Comparison of ENCODE assay signal across 35 cellular contexts in the genomic region with DNA sequence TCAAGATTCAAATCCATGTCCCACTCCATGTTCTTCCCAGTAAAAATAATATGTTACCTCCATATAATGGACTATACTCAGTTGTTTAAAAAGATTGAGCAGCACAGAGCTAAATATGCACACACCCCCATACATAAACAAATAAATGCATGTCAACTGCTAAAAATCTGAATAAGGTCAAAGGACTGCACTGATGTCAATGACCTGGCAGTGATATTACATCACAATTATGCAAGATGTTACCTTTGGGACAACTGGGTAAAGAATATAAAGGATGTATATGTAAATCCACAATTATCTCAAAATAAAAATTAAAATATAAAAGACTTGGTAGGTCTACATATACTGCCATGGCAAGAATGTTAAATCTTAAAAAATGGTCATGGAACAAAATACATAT.
"Had no signal": no experiment of that assay in that cellular context is flagged by ENCODE, and none has a peak within 500 bp of the region (broad histone marks: within the 10 kb centered on the region; RNA-seq: fewer than 3 reads in every experiment).

No MANE protein-coding gene starts in this region.

- H3K27me3 ChIP-seq: adrenal gland, ascending aorta, body of pancreas, brain microvascular endothelial cell, breast epithelium, cardiac muscle cell had no signal

- DNase-seq: activated effector memory CD4-positive, alpha-beta T cell treated with anti-CD3 and anti-CD28 coated beads, Interleukin-2, amount 50 U/mL, for 16 hours; activated effector memory CD4-positive, alpha-beta T cell treated with Interleukin-2 at 50 U/mL for 16 hours; activated gamma-delta T cell; activated gamma-delta T cell treated with Interleukin-2 at 50 U/mL for 16 hours; activated naive CD4-positive, alpha-beta T cell; activated naive CD4-positive, alpha-beta T cell treated with anti-CD3 and anti-CD28 coated beads for 36 hours; activated naive CD4-positive, alpha-beta T cell treated with anti-CD3 and anti-CD28 coated beads, Interleukin-2, amount 10 ng/mL, durations not matched to agents 7 days and 5 days; activated naive CD4-positive, alpha-beta T cell treated with anti-CD3 and anti-CD28 coated beads, Interleukin-2, amount 50 U/mL, for 16 hours; activated naive CD4-positive, alpha-beta T cell treated with Interleukin-2 at 50 U/mL for 16 hours; activated naive CD8-positive, alpha-beta T cell treated with anti-CD3 and anti-CD28 coated beads for 36 hours; activated naive CD8-positive, alpha-beta T cell treated with anti-CD3 and anti-CD28 coated beads, Interleukin-2, amount 10 ng/mL, durations not matched to agents 7 days and 5 days; activated naive CD8-positive, alpha-beta T cell treated with anti-CD3 and anti-CD28 coated beads, Interleukin-2, amount 50 U/mL, for 24 hours; activated T-cell treated with anti-CD3 and anti-CD28 coated beads for 4 hours; activated T-cell treated with anti-CD3 and anti-CD28 coated beads, Interleukin-2, amount 50 U/mL, for 1 hour; activated T-cell treated with anti-CD3 and anti-CD28 coated beads, Interleukin-2, amount 50 U/mL, for 24 hours; activated T-cell treated with anti-CD3 and anti-CD28 coated beads, Interleukin-2, amount 50 U/mL, for 4 hours; activated T-cell treated with anti-CD3 and anti-CD28 coated beads, Interleukin-2, amount 50 U/mL, for 48 hours; activated T-cell treated with anti-CD3 and anti-CD28 coated beads, Interleukin-2, amount 50 U/mL, for 72 hours; adrenal gland; amniotic stem cell; amygdala; anterior cingulate cortex; aorta; brain microvascular endothelial cell; caudate nucleus; central memory CD4-positive, alpha-beta T cell; cerebellar nuclear complex had no signal

- H3K4me3 ChIP-seq: adrenal gland, ascending aorta, body of pancreas, breast epithelium, cardiac muscle cell had no signal

- H3K9me3 ChIP-seq: adrenal gland, ascending aorta, body of pancreas, breast epithelium had no signal

- H3K36me3 ChIP-seq: breast epithelium had no signal

- FAIRE-seq: astrocyte, bronchial epithelial cell had no signal

- H3K27ac ChIP-seq: adrenal gland, ascending aorta, body of pancreas, brain microvascular endothelial cell, breast epithelium, cardiac muscle cell had no signal

- ATAC-seq: activated naive CD4-positive, alpha-beta T cell treated with anti-CD3 and anti-CD28 coated beads, Interleukin-2, amount 50 U/mL, for 72 hours; activated naive CD8-positive, alpha-beta T cell treated with anti-CD3 and anti-CD28 coated beads, Interleukin-2, amount 50 U/mL, for 24 hours; activated T-cell treated with anti-CD3 and anti-CD28 coated beads, Interleukin-2, amount 50 U/mL, for 4 hours; activated T-cell treated with anti-CD3 and anti-CD28 coated beads, Interleukin-2, amount 50 U/mL, for 72 hours; activated T-helper 17 cell treated with anti-CD3 and anti-CD28 coated beads, Interleukin-2, amount 50 U/mL, for 72 hours; body of pancreas had no signal

- H3K4me1 ChIP-seq: ascending aorta, body of pancreas, breast epithelium had no signal
